27 cellular contexts compared by ENCODE assay signal in genomic region chr14:26252176-26252575, GRCh38.
"Had no signal": no experiment of that assay in that cellular context is flagged by ENCODE, and none has a peak within 500 bp of the region (broad histone marks: within the 10 kb centered on the region; RNA-seq: fewer than 3 reads in every experiment).

No MANE protein-coding gene starts in this region.

- H3K4me1 ChIP-seq: colonic mucosa, esophagus squamous epithelium, gastrocnemius medialis, heart right ventricle, left lung, lower lobe of right lung had no signal

- DNase-seq: colonic mucosa; cortex of kidney; effector CD8-positive, alpha-beta T cell; effector memory CD8-positive, alpha-beta T cell; endodermal cell; erythroblast; esophagus squamous epithelium; foreskin fibroblast; foreskin melanocyte; gastrocnemius medialis; glutamatergic neuron; head of caudate nucleus; heart right ventricle; hippocampal formation; left cardiac atrium; left lung; left ventricle myocardium superior; lower lobe of right lung; mesenchymal stem cell; mucosa of descending colon had no signal

- H3K27me3 ChIP-seq: colonic mucosa, esophagus squamous epithelium, gastrocnemius medialis, heart right ventricle, left lung had no signal

- H3K27ac Mint-ChIP-seq: dendritic cell treated with granulocyte-macrophage colony-stimulating factor and Interleukin-4, amounts not matched to agents 40 ng/mL and 50 ng/mL, for 4 days; effector memory CD8-positive, alpha-beta T cell; endodermal cell; mesothelial cell of epicardium had no signal

- FAIRE-seq: endometrium, islet of Langerhans, keratinocyte had no signal

- H3K4me3 Mint-ChIP-seq: dendritic cell treated with granulocyte-macrophage colony-stimulating factor and Interleukin-4, amounts not matched to agents 40 ng/mL and 50 ng/mL, for 4 days; effector memory CD8-positive, alpha-beta T cell; endodermal cell; mesothelial cell of epicardium had no signal

- H3K27me3 Mint-ChIP-seq: dendritic cell treated with granulocyte-macrophage colony-stimulating factor and Interleukin-4, amounts not matched to agents 40 ng/mL and 50 ng/mL, for 4 days; effector memory CD8-positive, alpha-beta T cell had no signal

- ATAC-seq: effector memory CD8-positive, alpha-beta T cell; esophagus mucosa; gastrocnemius medialis; heart right ventricle; left cardiac atrium; left lung; left ventricle myocardium superior; lower lobe of right lung; mucosa of descending colon had no signal

- H3K9me3 Mint-ChIP-seq: dendritic cell treated with granulocyte-macrophage colony-stimulating factor and Interleukin-4, amounts not matched to agents 40 ng/mL and 50 ng/mL, for 4 days; mesothelial cell of epicardium had no signal

- H3K4me1 Mint-ChIP-seq: endodermal cell, mesothelial cell of epicardium had no signal

- H3K36me3 Mint-ChIP-seq: mesothelial cell of epicardium had no signal

- H3K9me3 ChIP-seq: colonic mucosa, esophagus squamous epithelium, gastrocnemius medialis, lower lobe of right lung, mucosa of descending colon had no signal

- H3K27ac ChIP-seq: colonic mucosa, epithelial cell of prostate, esophagus squamous epithelium, gastrocnemius medialis, heart right ventricle, left lung, lower lobe of right lung had no signal

- H3K4me3 ChIP-seq: colonic mucosa, esophagus squamous epithelium, gastrocnemius medialis, heart right ventricle, left lung, lower lobe of right lung, mucosa of descending colon had no signal

- H3K36me3 ChIP-seq: colonic mucosa, esophagus squamous epithelium, gastrocnemius medialis, heart right ventricle, left lung, lower lobe of right lung had no signal
